In the genomic region with DNA sequence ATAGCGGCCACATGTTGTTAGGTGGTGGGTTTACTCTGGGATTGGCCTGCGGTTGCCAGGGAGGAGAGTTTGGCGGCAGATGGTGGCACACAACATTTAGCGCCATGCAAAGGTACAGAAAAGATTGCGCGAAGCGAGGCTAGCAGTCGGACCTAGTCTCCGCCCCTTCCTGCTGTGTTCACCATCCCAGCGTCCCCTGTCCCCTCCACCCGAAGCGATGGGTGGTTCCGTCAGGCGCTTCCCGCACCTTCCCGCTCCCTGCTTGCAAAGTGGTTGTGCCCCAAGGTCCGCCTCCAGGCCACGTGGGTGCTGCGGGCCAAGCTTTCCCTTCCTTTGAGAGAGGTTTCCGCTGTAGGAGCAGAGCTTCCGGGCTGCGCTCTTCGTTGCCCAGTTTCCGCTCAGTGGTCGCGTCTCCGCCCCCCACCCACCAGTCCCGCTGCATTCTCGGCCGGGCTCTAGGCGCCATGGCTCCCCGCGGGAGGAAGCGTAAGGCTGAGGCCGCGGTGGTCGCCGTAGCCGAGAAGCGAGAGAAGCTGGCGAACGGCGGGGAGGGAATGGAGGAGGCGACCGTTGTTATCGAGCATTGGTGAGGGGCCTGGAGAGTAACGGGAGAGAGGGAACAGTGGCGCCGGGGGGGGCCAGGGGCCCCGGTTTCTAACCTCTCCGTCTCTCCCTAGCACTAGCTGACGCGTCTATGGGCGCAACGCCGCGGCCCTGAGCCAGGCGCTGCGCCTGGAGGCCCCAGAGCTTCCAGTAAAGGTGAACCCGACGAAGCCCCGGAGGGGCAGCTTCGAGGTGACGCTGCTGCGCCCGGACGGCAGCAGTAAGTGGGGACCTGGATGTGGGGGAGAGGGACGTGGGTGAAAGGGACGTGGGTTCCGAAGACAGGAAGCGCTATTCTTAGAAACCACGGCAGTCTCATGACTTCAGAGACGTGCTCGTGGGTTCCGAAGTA, we compare ENCODE assay signal across 8 cellular contexts. TPM values are rescaled to one million over a fixed set of nuclear protein-coding genes. Genes with fewer than 3 reads are reported as not detected.
A peak's percentile ranks its signal among the peaks of the same experiment; 100 is the strongest.
DNase-seq lines count a peak whose midpoint lies in the region; ATAC-seq, FAIRE-seq and TF ChIP-seq lines count a peak whose summit lies in the region.

A gene with protein sequence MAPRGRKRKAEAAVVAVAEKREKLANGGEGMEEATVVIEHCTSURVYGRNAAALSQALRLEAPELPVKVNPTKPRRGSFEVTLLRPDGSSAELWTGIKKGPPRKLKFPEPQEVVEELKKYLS (plus strand): TSS at position 360 of the 955 bp plus-strand sequence. CDS start 105 bp downstream, at position 465.

- H3K4me3 ChIP-seq in esophagus squamous epithelium = peak within 1 kb of the TSS; percentile 74 to 93 (median 82)

- H3K36me3 ChIP-seq in KOPT-K1 (ENCODE audit: insufficient read depth, low read length) (peaks cover 84% of the 10 kb centered on the region), esophagus squamous epithelium (peaks cover 10 to 74% (median 35%) of the 10 kb centered on the region in 3 donors)

- H3K4me1 ChIP-seq in esophagus squamous epithelium = peaks cover 8 to 28% (median 16%) of the 10 kb centered on the region in 3 donors

- intact Hi-C loops in esophagus squamous epithelium (cut with DNase I) = no loop called here

- TF ChIP-seq CTCF in esophagus squamous epithelium (IDR thresholded peaks at IDR 0.05) = peak in 2 of 6 experiments; percentile 18 to 22

- H3K9me3 ChIP-seq in KOPT-K1 (ENCODE audit: insufficient read depth, low read length, poor library complexity, severe bottlenecking) (no peaks in the 10 kb centered on the region), esophagus squamous epithelium (no peaks in the 10 kb centered on the region)

- DNase-seq in DMS79 (lab: John Stamatoyannopoulos, UW) = peak; percentile 97
- DNase-seq in RCC 7860 (ENCODE audit: low spot score) = peak; percentile 89
- DNase-seq in activated T-helper 1 cell treated with Interleukin-2 at 50 U/mL for 16 hours (ENCODE audit: low read depth) = peak; percentile 85
- peak; percentile 82 for DNase-seq in esophagus squamous epithelium (lab: John Stamatoyannopoulos, UW)
- peak; percentile 98 for DNase-seq in myocyte (ENCODE audit: low read depth)
- peak; percentile 96 to 97 for DNase-seq in stimulated activated CD8-positive, alpha-beta memory T cell treated with anti-CD3 and anti-CD28 coated beads, Interleukin-7, amount 100 ng/mL, for 48 hours (ENCODE audit: extremely low read depth in 1 of 2, low read depth in 1 of 2)

- FAIRE-seq in RCC 7860 (lab: Jason Lieb, UNC) = peak; percentile 14

- peak; percentile 93 for ATAC-seq in GM21786 (IDR thresholded peaks at IDR 0.05; ENCODE audit: unreplicated experiment)

- peak in 2 of 4 donors; percentile 75 to 79 for TF ChIP-seq POLR2A in esophagus squamous epithelium (IDR thresholded peaks at IDR 0.05)

- H3K27ac ChIP-seq in KOPT-K1 (ENCODE audit: low read depth, low read length, poor library complexity, severe bottlenecking) (peak within 1 kb of the TSS; percentile 90), esophagus squamous epithelium (peak within 1 kb of the TSS; percentile 93 to 95 (median 94))

- WGBS in esophagus squamous epithelium, 2 donors = 0 to 5% methylated on average over 4 to 53 of the region's 75 CpGs

- H3K27me3 ChIP-seq in esophagus squamous epithelium = no peaks in the 10 kb centered on the region

RNA-seq across cellular contexts. Expression of the gene that starts here (rescaled TPM):
- total RNA-seq in esophagus squamous epithelium (100 to 1,000 TPM in 2 of 4 donors, 10 to 100 TPM in 2; 75.2 to 166 (median 112) TPM), myocyte (162 and 192 TPM in 2 replicates)
- 195 TPM for polyA plus RNA-seq in myocyte (2012)

Comparison
In these comparisons a context has a peak if more than half of its experiments do, and no peak if none do; other contexts are left out.
1. Peak in every context shown above with its lines: DNase-seq, ATAC-seq, H3K4me3 ChIP-seq and H3K27ac ChIP-seq.